Comparison of ENCODE assay signal across 1 cellular context in the genomic region with DNA sequence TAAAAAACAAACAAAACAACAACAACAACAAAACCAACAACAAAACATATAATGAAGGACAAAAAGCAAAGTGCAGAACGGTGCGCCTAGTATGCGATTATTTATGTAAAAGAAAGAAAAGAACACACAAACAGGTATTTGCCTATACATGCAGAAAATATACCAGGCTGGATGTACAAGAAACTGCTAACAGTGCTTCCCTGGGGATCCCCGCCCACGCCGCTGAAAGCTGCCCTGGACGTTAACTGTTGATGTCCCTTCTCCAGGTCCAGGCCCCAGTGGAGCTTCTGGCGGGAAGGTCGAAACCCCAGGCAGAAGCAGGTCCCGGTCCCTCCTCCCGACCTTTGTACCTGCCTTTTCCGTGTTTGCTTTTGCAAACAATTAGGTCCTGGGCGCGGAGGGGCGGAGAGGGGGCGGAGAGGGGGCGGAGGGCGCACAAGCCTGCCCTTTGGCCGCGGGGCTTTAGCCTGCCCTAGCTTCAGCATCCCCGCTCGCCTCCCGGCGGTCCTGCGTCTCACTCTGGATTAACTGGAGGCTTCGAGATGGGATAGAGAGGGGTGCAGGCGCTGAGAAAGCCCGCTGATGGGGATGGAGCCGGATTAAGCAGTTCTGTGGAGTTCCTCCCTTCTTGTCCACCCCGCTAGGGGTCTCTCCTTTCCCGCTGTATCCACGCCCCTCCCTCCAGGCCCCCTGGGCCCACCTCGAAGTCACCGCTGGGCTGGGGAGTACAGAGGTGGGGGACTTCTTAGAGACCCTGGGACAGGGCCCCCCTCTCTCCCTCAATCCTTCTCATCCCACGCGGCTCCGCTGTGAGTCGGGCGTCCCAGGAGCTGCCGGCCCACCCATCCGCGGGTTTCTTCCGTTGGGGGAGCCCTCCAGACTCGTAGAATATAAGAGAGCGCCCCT.
TF ChIP-seq lines count a peak whose summit lies in the region.

No MANE protein-coding gene starts in this region.

TF ChIP-seq in liver, 16 proteins besides CTCF, POLR2A, EP300 and RAD21 (continued from another document):
- TF ChIP-seq, protein P1, sequence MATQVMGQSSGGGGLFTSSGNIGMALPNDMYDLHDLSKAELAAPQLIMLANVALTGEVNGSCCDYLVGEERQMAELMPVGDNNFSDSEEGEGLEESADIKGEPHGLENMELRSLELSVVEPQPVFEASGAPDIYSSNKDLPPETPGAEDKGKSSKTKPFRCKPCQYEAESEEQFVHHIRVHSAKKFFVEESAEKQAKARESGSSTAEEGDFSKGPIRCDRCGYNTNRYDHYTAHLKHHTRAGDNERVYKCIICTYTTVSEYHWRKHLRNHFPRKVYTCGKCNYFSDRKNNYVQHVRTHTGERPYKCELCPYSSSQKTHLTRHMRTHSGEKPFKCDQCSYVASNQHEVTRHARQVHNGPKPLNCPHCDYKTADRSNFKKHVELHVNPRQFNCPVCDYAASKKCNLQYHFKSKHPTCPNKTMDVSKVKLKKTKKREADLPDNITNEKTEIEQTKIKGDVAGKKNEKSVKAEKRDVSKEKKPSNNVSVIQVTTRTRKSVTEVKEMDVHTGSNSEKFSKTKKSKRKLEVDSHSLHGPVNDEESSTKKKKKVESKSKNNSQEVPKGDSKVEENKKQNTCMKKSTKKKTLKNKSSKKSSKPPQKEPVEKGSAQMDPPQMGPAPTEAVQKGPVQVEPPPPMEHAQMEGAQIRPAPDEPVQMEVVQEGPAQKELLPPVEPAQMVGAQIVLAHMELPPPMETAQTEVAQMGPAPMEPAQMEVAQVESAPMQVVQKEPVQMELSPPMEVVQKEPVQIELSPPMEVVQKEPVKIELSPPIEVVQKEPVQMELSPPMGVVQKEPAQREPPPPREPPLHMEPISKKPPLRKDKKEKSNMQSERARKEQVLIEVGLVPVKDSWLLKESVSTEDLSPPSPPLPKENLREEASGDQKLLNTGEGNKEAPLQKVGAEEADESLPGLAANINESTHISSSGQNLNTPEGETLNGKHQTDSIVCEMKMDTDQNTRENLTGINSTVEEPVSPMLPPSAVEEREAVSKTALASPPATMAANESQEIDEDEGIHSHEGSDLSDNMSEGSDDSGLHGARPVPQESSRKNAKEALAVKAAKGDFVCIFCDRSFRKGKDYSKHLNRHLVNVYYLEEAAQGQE (IDR thresholded peaks at IDR 0.05), result peak; percentile 41
- TF ChIP-seq, protein P2, sequence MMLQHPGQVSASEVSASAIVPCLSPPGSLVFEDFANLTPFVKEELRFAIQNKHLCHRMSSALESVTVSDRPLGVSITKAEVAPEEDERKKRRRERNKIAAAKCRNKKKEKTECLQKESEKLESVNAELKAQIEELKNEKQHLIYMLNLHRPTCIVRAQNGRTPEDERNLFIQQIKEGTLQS (IDR thresholded peaks at IDR 0.05), result no peak
- peak; percentile 60 for TF ChIP-seq NR2F2 (IDR thresholded peaks at IDR 0.05)
- TF ChIP-seq, protein P3, sequence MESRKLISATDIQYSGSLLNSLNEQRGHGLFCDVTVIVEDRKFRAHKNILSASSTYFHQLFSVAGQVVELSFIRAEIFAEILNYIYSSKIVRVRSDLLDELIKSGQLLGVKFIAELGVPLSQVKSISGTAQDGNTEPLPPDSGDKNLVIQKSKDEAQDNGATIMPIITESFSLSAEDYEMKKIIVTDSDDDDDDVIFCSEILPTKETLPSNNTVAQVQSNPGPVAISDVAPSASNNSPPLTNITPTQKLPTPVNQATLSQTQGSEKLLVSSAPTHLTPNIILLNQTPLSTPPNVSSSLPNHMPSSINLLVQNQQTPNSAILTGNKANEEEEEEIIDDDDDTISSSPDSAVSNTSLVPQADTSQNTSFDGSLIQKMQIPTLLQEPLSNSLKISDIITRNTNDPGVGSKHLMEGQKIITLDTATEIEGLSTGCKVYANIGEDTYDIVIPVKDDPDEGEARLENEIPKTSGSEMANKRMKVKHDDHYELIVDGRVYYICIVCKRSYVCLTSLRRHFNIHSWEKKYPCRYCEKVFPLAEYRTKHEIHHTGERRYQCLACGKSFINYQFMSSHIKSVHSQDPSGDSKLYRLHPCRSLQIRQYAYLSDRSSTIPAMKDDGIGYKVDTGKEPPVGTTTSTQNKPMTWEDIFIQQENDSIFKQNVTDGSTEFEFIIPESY (IDR thresholded peaks at IDR 0.05), result peak; percentile 69
- TF ChIP-seq HNF4G (IDR thresholded peaks at IDR 0.05), result peak; percentile 94
- TF ChIP-seq SP1 (IDR thresholded peaks at IDR 0.05), result peak; percentile 92
- TF ChIP-seq, protein P4, sequence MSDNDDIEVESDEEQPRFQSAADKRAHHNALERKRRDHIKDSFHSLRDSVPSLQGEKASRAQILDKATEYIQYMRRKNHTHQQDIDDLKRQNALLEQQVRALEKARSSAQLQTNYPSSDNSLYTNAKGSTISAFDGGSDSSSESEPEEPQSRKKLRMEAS (IDR thresholded peaks at IDR 0.05), result peak; percentile 83
- TF ChIP-seq TAF1 (conservative IDR thresholded peaks at IDR 0.05), result peak; percentile 42
